1 cellular context compared by ENCODE assay signal in genomic region chr2:31271851-31272267, GRCh38.
TF ChIP-seq lines count a peak whose summit lies in the region.

No MANE protein-coding gene starts in this region.

TF ChIP-seq in SK-N-SH treated with all-trans-retinoic acid at 6 μM for 48 hours, 23 proteins besides CTCF, POLR2A, EP300 and RAD21 (continued from another document):
- TF ChIP-seq CREB5 (CRISPR knock-in tag; IDR thresholded peaks at IDR 0.05; ENCODE audit: low read depth) (no peak), BACH2 (CRISPR knock-in tag; IDR thresholded peaks at IDR 0.05; ENCODE audit: borderline replicate concordance) (no peak), ZNF70 (CRISPR knock-in tag; IDR thresholded peaks at IDR 0.05) (no peak), TOX (CRISPR knock-in tag; IDR thresholded peaks at IDR 0.05; ENCODE audit: borderline replicate concordance) (no peak), ISL1 (CRISPR knock-in tag; IDR thresholded peaks at IDR 0.05) (no peak), CSDC2 (CRISPR knock-in tag; IDR thresholded peaks at IDR 0.05) (no peak), ZNF565 (CRISPR knock-in tag; conservative IDR thresholded peaks at IDR 0.05; ENCODE audit: low read depth) (no peak), TCF4 (CRISPR knock-in tag; IDR thresholded peaks at IDR 0.05; ENCODE audit: borderline replicate concordance) (no peak), ZC3H10 (CRISPR knock-in tag; IDR thresholded peaks at IDR 0.05) (no peak), ARNTL (CRISPR knock-in tag; IDR thresholded peaks at IDR 0.05; ENCODE audit: borderline replicate concordance, low read depth) (no peak), ESRRG (CRISPR knock-in tag; IDR thresholded peaks at IDR 0.05) (no peak)
